In genomic region chr5:122184676-122185255, GRCh38 we compare ENCODE assay signal across 2 cellular contexts.
TF ChIP-seq lines count a peak whose summit lies in the region.

No MANE protein-coding gene starts in this region.

TF ChIP-seq in IMR-90, 13 proteins besides CTCF, POLR2A, EP300 and RAD21:
- no peak for TF ChIP-seq CEBPB (IDR thresholded peaks at IDR 0.05; ENCODE audit: low read depth, low read length)
- TF ChIP-seq RCOR1 (IDR thresholded peaks at IDR 0.05; ENCODE audit: insufficient replicate concordance, low read length), result no peak
- no peak for TF ChIP-seq MAFK (IDR thresholded peaks at IDR 0.05; ENCODE audit: low read depth, low read length)
- TF ChIP-seq FOS (IDR thresholded peaks at IDR 0.05; ENCODE audit: low read depth, low read length), result no peak
- TF ChIP-seq SMC3 (IDR thresholded peaks at IDR 0.05; ENCODE audit: low read depth, low read length), result no peak
- no peak for TF ChIP-seq ELK1 (IDR thresholded peaks at IDR 0.05; ENCODE audit: borderline replicate concordance, low read depth, low read length)
- no peak for TF ChIP-seq RFX5 (IDR thresholded peaks at IDR 0.05; ENCODE audit: low read depth, low read length)
- TF ChIP-seq MXI1 (IDR thresholded peaks at IDR 0.05; ENCODE audit: borderline replicate concordance, low read depth, low read length), result no peak
- no peak for TF ChIP-seq CHD1 (IDR thresholded peaks at IDR 0.05; ENCODE audit: low read depth, low read length)
- no peak for TF ChIP-seq USF2 (IDR thresholded peaks at IDR 0.05; ENCODE audit: low read depth, low read length)
- no peak for TF ChIP-seq BHLHE40 (IDR thresholded peaks at IDR 0.05; ENCODE audit: low read depth, low read length)
- TF ChIP-seq NFE2L2 (IDR thresholded peaks at IDR 0.05; ENCODE audit: low read depth, low read length), result no peak
- TF ChIP-seq MAZ (IDR thresholded peaks at IDR 0.05; ENCODE audit: borderline replicate concordance, low read depth, low read length), result no peak

TF ChIP-seq in H1, 55 proteins besides CTCF, POLR2A, EP300 and RAD21:
- TF ChIP-seq TCF12 (IDR thresholded peaks at IDR 0.05; ENCODE audit: low read depth, low read length) (no peak), TAF7 (optimal IDR thresholded peaks at IDR 0.05; ENCODE audit: borderline replicate concordance, low read depth, low read length) (no peak), CHD1 (IDR thresholded peaks at IDR 0.05; ENCODE audit: low read depth, low read length) (no peak), CHD7 (IDR thresholded peaks at IDR 0.05; ENCODE audit: insufficient replicate concordance, low read length) (no peak), E2F6 (IDR thresholded peaks at IDR 0.05) (no peak), HDAC2 (IDR thresholded peaks at IDR 0.05; ENCODE audit: borderline replicate concordance in 1 of 2, low read depth in 2 of 2, low read length in 2 of 2) (no peak), POLR2AphosphoS5 (IDR thresholded peaks at IDR 0.05; ENCODE audit: low read depth, low read length) (no peak), EZH2 (IDR thresholded peaks at IDR 0.05; ENCODE audit: low read depth, low read length, severe bottlenecking) (no peak), ATF2 (IDR thresholded peaks at IDR 0.05; ENCODE audit: low read length) (no peak), SP2 (IDR thresholded peaks at IDR 0.05; ENCODE audit: low read length) (no peak), CHD2 (IDR thresholded peaks at IDR 0.05; ENCODE audit: low read length) (no peak)
